Comparison of ENCODE assay signal across 16 cellular contexts in the genomic region with DNA sequence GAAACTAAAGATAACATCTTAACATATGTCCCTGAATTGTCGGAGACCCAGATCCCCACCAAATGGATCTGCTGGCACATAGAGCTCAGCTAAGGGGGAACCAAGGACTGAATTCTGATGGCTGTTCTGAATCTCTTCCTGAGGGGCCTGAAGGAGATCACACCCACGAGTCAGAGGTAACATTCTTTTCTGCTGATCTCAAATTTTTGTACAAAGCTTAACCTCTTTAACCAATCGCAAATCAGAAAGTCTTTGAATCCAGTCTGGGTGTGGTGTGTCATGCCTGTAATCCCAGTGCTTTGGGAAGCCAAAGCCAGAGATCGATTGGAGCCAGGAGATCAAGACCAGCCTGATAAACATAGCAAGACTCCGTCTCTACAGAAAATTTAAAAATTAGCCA.
DNase-seq lines count a peak whose midpoint lies in the region; ATAC-seq and TF ChIP-seq lines count a peak whose summit lies in the region.
"Had no signal": no experiment of that assay in that cellular context is flagged by ENCODE, and none has a peak within 500 bp of the region (broad histone marks: within the 10 kb centered on the region; RNA-seq: fewer than 3 reads in every experiment).

No MANE protein-coding gene starts in this region.

- DNase-seq in AG04450 (ENCODE audit: low read depth, low spot score) (peak; percentile 7), HFF-Myc (ENCODE audit: extremely low read depth, low read depth) (peak; percentile 73), brain microvascular endothelial cell (peak; percentile 3), foreskin keratinocyte (peak in 1 of 2 donors; percentile 82), hippocampal formation (lab: John Stamatoyannopoulos, UW) (no peak), T-helper 9 cell (no peak), SHP77 treated with DMSO at 0.1 percent for 48 hours (lab: John Stamatoyannopoulos, UW) (no peak)
- no peak for DNase-seq in activated naive CD4-positive, alpha-beta T cell treated with Interleukin-2 at 50 U/mL for 16 hours
- DNase-seq: activated CD4-positive, alpha-beta T cell treated with anti-CD3 and anti-CD28 coated beads, Interleukin-2, amount 50 U/mL, for 1 hour; activated T-cell treated with anti-CD3 and anti-CD28 coated beads for 4 hours; foreskin melanocyte; NCI-H1048; NCI-H748 treated with DMSO at 0.1 percent for 48 hours had no signal

- no peaks in the 10 kb centered on the region for H3K36me3 ChIP-seq in brain microvascular endothelial cell (replicated peaks)

- H3K27ac ChIP-seq in AG04450 (ENCODE audit: low read depth, low read length) (peak overlapping the region; percentile 47), brain microvascular endothelial cell (no peak overlapping the region), foreskin keratinocyte (peak overlapping the region; percentile 48)
- H3K27ac ChIP-seq: A549, SK-N-MC had no signal

- peaks cover 11% of the 10 kb centered on the region for H3K4me1 ChIP-seq in foreskin keratinocyte
- H3K4me1 ChIP-seq: A549 had no signal

- no peak overlapping the region for H3K4me3 ChIP-seq in AG04450 (ENCODE audit: low read depth, low read length)
- H3K4me3 ChIP-seq in HFF-Myc (replicated peaks; ENCODE audit: low read depth, low read length): no peak overlapping the region
- H3K4me3 ChIP-seq in brain microvascular endothelial cell (ENCODE audit: low read depth, low read length): no peak overlapping the region
- H3K4me3 ChIP-seq: A549, K562, SK-N-MC had no signal

- H3K27me3 ChIP-seq in AG04450 (ENCODE audit: control insufficient read depth, insufficient read depth, low read length): no peaks in the 10 kb centered on the region
- no peaks in the 10 kb centered on the region for H3K27me3 ChIP-seq in brain microvascular endothelial cell (replicated peaks)
- H3K27me3 ChIP-seq in foreskin keratinocyte: no peaks in the 10 kb centered on the region

- POLR2A ChIA-PET in AG04450 (lab: Yijun Ruan, JAX): no interaction called here

- no peaks in the 10 kb centered on the region for H3K9me3 ChIP-seq in AG04450 (ENCODE audit: control insufficient read depth, insufficient read depth, low read length)
- H3K9me3 ChIP-seq: A549 had no signal

- no peak for TF ChIP-seq CTCF in AG04450 (IDR thresholded peaks at IDR 0.05; ENCODE audit: low read depth, low read length)
- TF ChIP-seq CTCF in HFF-Myc (IDR thresholded peaks at IDR 0.05; ENCODE audit: low read depth, low read length, missing control alignments): no peak
- no peak for TF ChIP-seq CTCF in brain microvascular endothelial cell (IDR thresholded peaks at IDR 0.05; ENCODE audit: low read depth, low read length, missing control alignments)
- no peak for TF ChIP-seq CTCF in foreskin keratinocyte (conservative IDR thresholded peaks at IDR 0.05)

- ATAC-seq in foreskin keratinocyte: peak; percentile 40
- ATAC-seq: A549, K562 had no signal

- in situ Hi-C loops in brain microvascular endothelial cell (cut with HindIII; ENCODE audit: low pct_ligation_motif_present, low sequenced_read_pairs): no loop called here

- CTCF ChIA-PET in AG04450 (lab: Charles Lee): interaction anchor here (0.6 to 0.7 kb wide), 2 partner anchors 31 to 798 kb away, joined by 4 to 6 read pairs; no protein-coding TSS in a partner anchor

Comparison
In these comparisons a context has a peak if more than half of its experiments do, and no peak if none do; other contexts are left out.
1. DNase-seq: peak in AG04450 (single experiment), HFF-Myc (single experiment) and brain microvascular endothelial cell (single experiment); none in activated naive CD4-positive, alpha-beta T cell treated with Interleukin-2 at 50 U/mL for 16 hours (single experiment), hippocampal formation (0 of 2), T-helper 9 cell (single experiment) and SHP77 treated with DMSO at 0.1 percent for 48 hours (single experiment).